Comparison of ENCODE assay signal across 23 cellular contexts in the genomic region with DNA sequence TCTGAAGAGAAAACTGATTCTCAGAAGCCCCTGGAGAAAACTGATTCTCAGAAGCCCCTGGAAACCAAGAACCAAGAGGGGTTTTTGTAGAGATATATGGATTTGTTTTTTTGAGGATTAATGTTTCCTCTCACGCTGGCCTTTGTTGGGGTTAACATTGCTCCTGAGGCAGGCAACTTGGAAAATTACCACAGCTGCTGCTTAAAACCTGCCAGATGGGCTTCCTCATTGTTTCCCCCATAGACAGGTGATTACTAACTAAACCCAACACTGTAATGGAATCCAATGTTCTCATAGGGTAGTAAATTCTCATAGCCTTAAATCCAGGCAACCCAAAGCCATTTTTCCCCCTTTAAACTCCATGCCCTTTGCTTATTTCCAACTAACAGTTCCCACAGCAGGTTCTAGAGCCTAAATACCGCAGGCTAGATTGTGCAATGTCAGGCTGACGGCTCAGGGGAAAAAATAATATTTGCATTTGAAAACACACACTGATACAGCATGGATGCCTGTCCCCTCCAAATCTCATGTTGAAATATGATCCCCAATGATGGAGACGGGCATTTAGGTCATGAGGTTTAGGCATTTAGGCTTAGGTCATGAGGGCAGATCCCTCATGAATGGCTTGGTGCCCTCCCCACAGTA.
A peak's percentile ranks its signal among the peaks of the same experiment; 100 is the strongest.
DNase-seq lines count a peak whose midpoint lies in the region; ATAC-seq and TF ChIP-seq lines count a peak whose summit lies in the region.
"Had no signal": no experiment of that assay in that cellular context is flagged by ENCODE, and none has a peak within 500 bp of the region (broad histone marks: within the 10 kb centered on the region; RNA-seq: fewer than 3 reads in every experiment).

No MANE protein-coding gene starts in this region.

- H3K27ac Mint-ChIP-seq in GM23338 (no peak overlapping the region), neural progenitor cell (no peak overlapping the region), mesothelial cell of epicardium (no peak overlapping the region)
- H3K27ac Mint-ChIP-seq: B cell, CD14-positive monocyte had no signal

- H3K79me2 ChIP-seq in GM23338 (replicated peaks; ENCODE audit: insufficient read depth) = no peaks in the 10 kb centered on the region
- H3K79me2 ChIP-seq in neural progenitor cell (ENCODE audit: low read depth) = no peaks in the 10 kb centered on the region

- H3K9me3 Mint-ChIP-seq in GM23338 = peaks cover 7% of the 10 kb centered on the region
- H3K9me3 Mint-ChIP-seq in neural progenitor cell = peaks cover 8% of the 10 kb centered on the region
- peaks cover 4% of the 10 kb centered on the region for H3K9me3 Mint-ChIP-seq in mesothelial cell of epicardium

- no peak for ATAC-seq in GM23338
- peak; percentile 53 for ATAC-seq in left lobe of liver
- no peak for ATAC-seq in GM21423 (IDR thresholded peaks at IDR 0.05; ENCODE audit: unreplicated experiment)
- no peak for ATAC-seq in GM21381 (IDR thresholded peaks at IDR 0.05; ENCODE audit: unreplicated experiment)
- ATAC-seq: K562 had no signal

- H3K9me2 ChIP-seq in GM23338 (ENCODE audit: insufficient read depth) = peaks cover 20% of the 10 kb centered on the region

- H3K36me3 Mint-ChIP-seq in GM23338 (ENCODE audit: low read depth) (peaks cover 3% of the 10 kb centered on the region; the same call in 1 of the 3 replicates), neural progenitor cell (no peaks in the 10 kb centered on the region), mesothelial cell of epicardium (no peaks in the 10 kb centered on the region)
- H3K36me3 Mint-ChIP-seq: CD14-positive monocyte had no signal

- H3K36me3 ChIP-seq in GM23338 (ENCODE audit: insufficient read depth) = no peaks in the 10 kb centered on the region
- no peaks in the 10 kb centered on the region for H3K36me3 ChIP-seq in neural progenitor cell

- H3K4me3 Mint-ChIP-seq in GM23338 = no peak overlapping the region
- H3K4me3 Mint-ChIP-seq in neural progenitor cell = no peak overlapping the region
- H3K4me3 Mint-ChIP-seq in mesothelial cell of epicardium = no peak overlapping the region
- H3K4me3 Mint-ChIP-seq: B cell, CD14-positive monocyte had no signal

- H3K4me1 Mint-ChIP-seq in GM23338 (peaks cover 27% of the 10 kb centered on the region), neural progenitor cell (peaks cover 16% of the 10 kb centered on the region), mesothelial cell of epicardium (peaks cover 14% of the 10 kb centered on the region)
- H3K4me1 Mint-ChIP-seq: B cell, CD14-positive monocyte had no signal

- H3K9ac ChIP-seq in neural progenitor cell = no peak overlapping the region

- H3K4me1 ChIP-seq in GM23338 (ENCODE audit: insufficient read depth) (peaks cover 27% of the 10 kb centered on the region), neural progenitor cell (no peaks in the 10 kb centered on the region)

- H3F3A ChIP-seq in GM23338 (replicated peaks; ENCODE audit: low read depth) (no peaks in the 10 kb centered on the region), neural progenitor cell (ENCODE audit: low read depth) (no peaks in the 10 kb centered on the region)

- H3K27me3 ChIP-seq in GM23338 (ENCODE audit: insufficient read depth) (no peaks in the 10 kb centered on the region), neural progenitor cell (no peaks in the 10 kb centered on the region)

- no peaks in the 10 kb centered on the region for H4K20me1 ChIP-seq in GM23338 (replicated peaks; ENCODE audit: insufficient read depth)
- H4K20me1 ChIP-seq in neural progenitor cell (ENCODE audit: low read depth) = no peaks in the 10 kb centered on the region

- H3K4me3 ChIP-seq in GM23338 (no peak overlapping the region), neural progenitor cell (no peak overlapping the region)
- H3K4me3 ChIP-seq: K562, PC-9 had no signal

- DNase-seq in GM23338 (ENCODE audit: low spot score) (no peak), NCI-H82 treated with DMSO at 0.1 percent for 48 hours (lab: John Stamatoyannopoulos, UW; ENCODE audit: unreplicated experiment) (peak; percentile 89), left lobe of liver (ENCODE audit: low spot score) (no peak), neural progenitor cell (ENCODE audit: low spot score) (no peak), mesothelial cell of epicardium (ENCODE audit: low spot score in 2 of 2, unreplicated experiment in 2 of 2) (no peak), NCI-H146 (lab: John Stamatoyannopoulos, UW) (no peak)
- DNase-seq: DMS79, H7, MM.1S, NCI-H1048, NCI-H1417 treated with DMSO at 0.1 percent for 48 hours, NCI-H187 treated with DMSO at 0.1 percent for 48 hours, NCI-H2171, NCI-H345, NCI-H526, PC-9, RPMI8226, SHP77 had no signal

- H3K27me3 Mint-ChIP-seq in GM23338 (ENCODE audit: insufficient read depth, low read depth, poor library complexity) (no peaks in the 10 kb centered on the region), neural progenitor cell (ENCODE audit: insufficient read depth, low read depth) (no peaks in the 10 kb centered on the region), mesothelial cell of epicardium (ENCODE audit: low read depth) (peaks cover 8% of the 10 kb centered on the region)

- H3K9me3 ChIP-seq in neural progenitor cell (ENCODE audit: low read depth) = no peaks in the 10 kb centered on the region

- H2AFZ ChIP-seq in GM23338 (peak overlapping the region; percentile 12; the same call in 1 of the 2 replicates), neural progenitor cell (replicated peaks) (peak overlapping the region; percentile 9)
- H2AFZ ChIP-seq: PC-9 had no signal

- H3K4me2 ChIP-seq in GM23338 (no peak overlapping the region), neural progenitor cell (no peak overlapping the region)
- H3K4me2 ChIP-seq: PC-9 had no signal

- H3K27ac ChIP-seq in GM23338 (ENCODE audit: low read depth) (no peak overlapping the region), neural progenitor cell (no peak overlapping the region)
- H3K27ac ChIP-seq: PC-9 had no signal

- no peak for TF ChIP-seq CTCF in GM23338 (conservative IDR thresholded peaks at IDR 0.05; ENCODE audit: low read depth in 2 of 2)
- no peak for TF ChIP-seq CTCF in neural progenitor cell (IDR thresholded peaks at IDR 0.05)
- TF ChIP-seq CTCF in mesothelial cell of epicardium (IDR thresholded peaks at IDR 0.05; ENCODE audit: unreplicated experiment) = no peak

TF ChIP-seq in GM23338, 12 proteins besides CTCF, POLR2A, EP300 and RAD21 (continues in another document):
- TF ChIP-seq, protein P1, sequence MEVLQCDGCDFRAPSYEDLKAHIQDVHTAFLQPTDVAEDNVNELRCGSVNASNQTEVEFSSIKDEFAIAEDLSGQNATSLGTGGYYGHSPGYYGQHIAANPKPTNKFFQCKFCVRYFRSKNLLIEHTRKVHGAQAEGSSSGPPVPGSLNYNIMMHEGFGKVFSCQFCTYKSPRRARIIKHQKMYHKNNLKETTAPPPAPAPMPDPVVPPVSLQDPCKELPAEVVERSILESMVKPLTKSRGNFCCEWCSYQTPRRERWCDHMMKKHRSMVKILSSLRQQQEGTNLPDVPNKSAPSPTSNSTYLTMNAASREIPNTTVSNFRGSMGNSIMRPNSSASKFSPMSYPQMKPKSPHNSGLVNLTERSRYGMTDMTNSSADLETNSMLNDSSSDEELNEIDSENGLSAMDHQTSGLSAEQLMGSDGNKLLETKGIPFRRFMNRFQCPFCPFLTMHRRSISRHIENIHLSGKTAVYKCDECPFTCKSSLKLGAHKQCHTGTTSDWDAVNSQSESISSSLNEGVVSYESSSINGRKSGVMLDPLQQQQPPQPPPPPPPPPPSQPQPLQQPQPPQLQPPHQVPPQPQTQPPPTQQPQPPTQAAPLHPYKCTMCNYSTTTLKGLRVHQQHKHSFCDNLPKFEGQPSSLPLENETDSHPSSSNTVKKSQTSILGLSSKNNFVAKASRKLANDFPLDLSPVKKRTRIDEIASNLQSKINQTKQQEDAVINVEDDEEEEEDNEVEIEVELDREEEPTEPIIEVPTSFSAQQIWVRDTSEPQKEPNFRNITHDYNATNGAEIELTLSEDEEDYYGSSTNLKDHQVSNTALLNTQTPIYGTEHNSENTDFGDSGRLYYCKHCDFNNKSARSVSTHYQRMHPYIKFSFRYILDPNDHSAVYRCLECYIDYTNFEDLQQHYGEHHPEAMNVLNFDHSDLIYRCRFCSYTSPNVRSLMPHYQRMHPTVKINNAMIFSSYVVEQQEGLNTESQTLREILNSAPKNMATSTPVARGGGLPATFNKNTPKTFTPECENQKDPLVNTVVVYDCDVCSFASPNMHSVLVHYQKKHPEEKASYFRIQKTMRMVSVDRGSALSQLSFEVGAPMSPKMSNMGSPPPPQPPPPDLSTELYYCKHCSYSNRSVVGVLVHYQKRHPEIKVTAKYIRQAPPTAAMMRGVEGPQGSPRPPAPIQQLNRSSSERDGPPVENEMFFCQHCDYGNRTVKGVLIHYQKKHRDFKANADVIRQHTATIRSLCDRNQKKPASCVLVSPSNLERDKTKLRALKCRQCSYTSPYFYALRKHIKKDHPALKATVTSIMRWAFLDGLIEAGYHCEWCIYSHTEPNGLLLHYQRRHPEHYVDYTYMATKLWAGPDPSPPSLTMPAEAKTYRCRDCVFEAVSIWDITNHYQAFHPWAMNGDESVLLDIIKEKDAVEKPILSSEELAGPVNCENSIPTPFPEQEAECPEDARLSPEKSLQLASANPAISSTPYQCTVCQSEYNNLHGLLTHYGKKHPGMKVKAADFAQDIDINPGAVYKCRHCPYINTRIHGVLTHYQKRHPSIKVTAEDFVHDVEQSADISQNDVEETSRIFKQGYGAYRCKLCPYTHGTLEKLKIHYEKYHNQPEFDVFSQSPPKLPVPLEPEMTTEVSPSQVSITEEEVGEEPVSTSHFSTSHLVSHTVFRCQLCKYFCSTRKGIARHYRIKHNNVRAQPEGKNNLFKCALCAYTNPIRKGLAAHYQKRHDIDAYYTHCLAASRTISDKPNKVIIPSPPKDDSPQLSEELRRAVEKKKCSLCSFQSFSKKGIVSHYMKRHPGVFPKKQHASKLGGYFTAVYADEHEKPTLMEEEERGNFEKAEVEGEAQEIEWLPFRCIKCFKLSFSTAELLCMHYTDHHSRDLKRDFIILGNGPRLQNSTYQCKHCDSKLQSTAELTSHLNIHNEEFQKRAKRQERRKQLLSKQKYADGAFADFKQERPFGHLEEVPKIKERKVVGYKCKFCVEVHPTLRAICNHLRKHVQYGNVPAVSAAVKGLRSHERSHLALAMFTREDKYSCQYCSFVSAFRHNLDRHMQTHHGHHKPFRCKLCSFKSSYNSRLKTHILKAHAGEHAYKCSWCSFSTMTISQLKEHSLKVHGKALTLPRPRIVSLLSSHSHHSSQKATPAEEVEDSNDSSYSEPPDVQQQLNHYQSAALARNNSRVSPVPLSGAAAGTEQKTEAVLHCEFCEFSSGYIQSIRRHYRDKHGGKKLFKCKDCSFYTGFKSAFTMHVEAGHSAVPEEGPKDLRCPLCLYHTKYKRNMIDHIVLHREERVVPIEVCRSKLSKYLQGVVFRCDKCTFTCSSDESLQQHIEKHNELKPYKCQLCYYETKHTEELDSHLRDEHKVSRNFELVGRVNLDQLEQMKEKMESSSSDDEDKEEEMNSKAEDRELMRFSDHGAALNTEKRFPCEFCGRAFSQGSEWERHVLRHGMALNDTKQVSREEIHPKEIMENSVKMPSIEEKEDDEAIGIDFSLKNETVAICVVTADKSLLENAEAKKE (CRISPR knock-in tag; IDR thresholded peaks at IDR 0.05) = no peak
- TF ChIP-seq POLR2AphosphoS5 (IDR thresholded peaks at IDR 0.05; ENCODE audit: low read depth) (no peak), ZNF331 (CRISPR knock-in tag; IDR thresholded peaks at IDR 0.05; ENCODE audit: low read depth) (no peak), CREB1 (CRISPR knock-in tag; IDR thresholded peaks at IDR 0.05; ENCODE audit: low read depth) (no peak), ZNF114 (CRISPR knock-in tag; IDR thresholded peaks at IDR 0.05) (no peak)
